Comparison of ENCODE assay signal across 18 cellular contexts in the genomic region with DNA sequence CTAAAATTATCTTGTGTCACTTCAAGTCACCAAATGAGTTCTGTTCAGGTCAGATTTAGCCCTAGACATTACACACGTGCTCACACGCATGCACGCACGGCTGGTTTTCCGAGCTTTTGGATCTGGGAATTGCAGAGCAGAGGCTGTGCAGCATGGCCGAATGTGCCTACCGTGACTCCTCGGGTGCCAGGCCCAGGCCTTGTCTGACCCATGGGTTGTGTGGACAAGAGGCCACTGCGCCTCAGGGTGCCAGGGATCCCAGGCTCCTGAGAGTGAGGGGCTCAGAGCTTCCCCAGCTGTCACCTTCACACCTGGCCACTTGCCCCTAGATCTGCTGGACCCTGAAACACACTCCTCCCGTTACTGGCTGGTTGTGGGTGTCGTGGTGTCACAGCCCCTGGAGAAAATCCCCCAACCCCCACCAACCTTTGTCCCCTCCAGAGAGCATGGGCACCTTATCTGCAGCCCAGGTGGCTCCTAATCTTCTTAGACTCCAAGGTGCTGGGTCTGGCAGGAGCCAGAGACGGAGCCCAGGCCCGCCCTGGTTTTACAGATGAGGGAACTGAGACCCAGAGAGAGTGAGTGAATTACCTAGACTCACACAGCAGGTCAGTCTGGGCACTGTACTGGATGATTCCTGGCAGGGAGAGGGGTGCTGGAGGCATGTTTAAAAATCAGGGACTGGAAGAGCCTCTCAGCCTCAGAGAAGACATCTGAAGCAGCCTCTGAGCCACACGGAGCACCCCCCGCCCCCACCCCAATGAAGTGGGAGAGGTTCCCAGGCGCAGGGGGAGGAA. TPM values are rescaled to one million over a fixed set of nuclear protein-coding genes. Genes with fewer than 3 reads are reported as not detected.
DNase-seq lines count a peak whose midpoint lies in the region; ATAC-seq, FAIRE-seq and TF ChIP-seq lines count a peak whose summit lies in the region.
"Had no signal": no experiment of that assay in that cellular context is flagged by ENCODE, and none has a peak within 500 bp of the region (broad histone marks: within the 10 kb centered on the region; RNA-seq: fewer than 3 reads in every experiment).

No MANE protein-coding gene starts in this region.

- peaks cover 0 to 8% (median 3%) of the 10 kb centered on the region in 4 donors for H3K4me1 Mint-ChIP-seq in naive thymus-derived CD8-positive, alpha-beta T cell
- H3K4me1 Mint-ChIP-seq in activated CD8-positive, alpha-beta T cell treated with anti-CD3 and anti-CD28 coated beads, Interleukin-2, amount 10 ng/mL, durations not matched to agents 7 days and 5 days (ENCODE audit: low read depth), result no peaks in the 10 kb centered on the region

- H3K9me3 ChIP-seq in DND-41 (ENCODE audit: insufficient read depth, low read length, severe bottlenecking) (no peaks in the 10 kb centered on the region), kidney (ENCODE audit: control insufficient read depth in 1 of 2, low read length in 2 of 2) (no peaks in the 10 kb centered on the region), skeletal muscle tissue (ENCODE audit: control insufficient read depth in 3 of 3, low read length in 3 of 3) (no peaks in the 10 kb centered on the region)
- H3K9me3 ChIP-seq: BLaER1 had no signal

- CTCF ChIA-PET in RWPE1 (lab: Yijun Ruan, JAX), result interaction anchor here (6.8 kb wide), 1 partner anchor 81 kb away, joined by 99 read pairs; no protein-coding TSS in a partner anchor
- CTCF ChIA-PET in activated CD8-positive, alpha-beta T cell treated with anti-CD3 and anti-CD28 coated beads, Interleukin-2, amount 10 ng/mL, durations not matched to agents 7 days and 5 days (lab: Charles Lee), result interaction anchor here (6.7 to 6.8 kb wide), 2 partner anchors 61 to 81 kb away, joined by 97 to 100 read pairs; no protein-coding TSS in a partner anchor

- TF ChIP-seq CTCF in DND-41 (IDR thresholded peaks at IDR 0.05; ENCODE audit: borderline replicate concordance, extremely low read depth, low read length, poor library complexity, severe bottlenecking) (no peak), RWPE1 (conservative IDR thresholded peaks at IDR 0.05; ENCODE audit: low read depth) (no peak), kidney (IDR thresholded peaks at IDR 0.05; ENCODE audit: borderline replicate concordance, extremely low read depth, insufficient read depth) (no peak)

- H3K9ac ChIP-seq in DND-41 (ENCODE audit: low read depth, low read length) (no peak overlapping the region), kidney (ENCODE audit: low read length in 2 of 2) (no peak overlapping the region), skeletal muscle tissue (ENCODE audit: low read depth in 1 of 3, low read length in 3 of 3) (peak overlapping the region in 2 of 3 donors; percentile 33 to 54)
- H3K9ac ChIP-seq: BLaER1 had no signal

- H4K20me1 ChIP-seq in DND-41 (ENCODE audit: insufficient read depth, low read length), result no peaks in the 10 kb centered on the region
- H4K20me1 ChIP-seq: BLaER1 had no signal

- intact Hi-C loops in kidney (cut with DNase I), result loop anchor here (5.0 to 10.0 kb wide), 2 partner anchors 83 to 176 kb away; no protein-coding TSS in a partner anchor

- no peak overlapping the region for H2AFZ ChIP-seq in DND-41 (ENCODE audit: low read depth, low read length)
- H2AFZ ChIP-seq: PC-9 had no signal

- H3K27ac ChIP-seq in DND-41 (ENCODE audit: low read length) (no peak overlapping the region), RWPE1 (peak overlapping the region; percentile 58), kidney (ENCODE audit: low read depth in 2 of 2, low read length in 2 of 2) (no peak overlapping the region), skeletal muscle tissue (ENCODE audit: low read depth, low read length) (no peak overlapping the region)
- H3K27ac ChIP-seq: BLaER1, PC-9 had no signal

- H3K79me2 ChIP-seq in DND-41 (ENCODE audit: insufficient read depth, low read length), result no peaks in the 10 kb centered on the region

- no peaks in the 10 kb centered on the region for H3K36me3 Mint-ChIP-seq in naive thymus-derived CD8-positive, alpha-beta T cell
- H3K36me3 Mint-ChIP-seq in activated CD8-positive, alpha-beta T cell treated with anti-CD3 and anti-CD28 coated beads, Interleukin-2, amount 10 ng/mL, durations not matched to agents 7 days and 5 days (ENCODE audit: low read depth), result no peaks in the 10 kb centered on the region

- H3K27me3 ChIP-seq in DND-41 (ENCODE audit: insufficient read depth, low read length, poor library complexity) (no peaks in the 10 kb centered on the region), skeletal muscle tissue (ENCODE audit: control insufficient read depth in 3 of 3, insufficient read depth in 3 of 3, low read length in 3 of 3) (no peaks in the 10 kb centered on the region)

- POLR2A ChIA-PET in RWPE1 (lab: Yijun Ruan, JAX; ENCODE audit: low non-redundant PET), result no interaction called here
- POLR2A ChIA-PET in naive thymus-derived CD8-positive, alpha-beta T cell (lab: Charles Lee), result no interaction called here
- POLR2A ChIA-PET in activated CD8-positive, alpha-beta T cell treated with anti-CD3 and anti-CD28 coated beads, Interleukin-2, amount 10 ng/mL, durations not matched to agents 7 days and 5 days (lab: Charles Lee), result no interaction called here

- ATAC-seq in DND-41 (ENCODE audit: insufficient read depth, low read depth), result no peak
- no peak for ATAC-seq in GM21360 (IDR thresholded peaks at IDR 0.05; ENCODE audit: unreplicated experiment)
- ATAC-seq in naive thymus-derived CD8-positive, alpha-beta T cell, result no peak
- ATAC-seq in activated CD8-positive, alpha-beta T cell treated with anti-CD3 and anti-CD28 coated beads, Interleukin-2, amount 10 ng/mL, durations not matched to agents 7 days and 5 days, result no peak
- ATAC-seq: activated CD4-positive, CD25-positive, alpha-beta regulatory T cell treated with anti-CD3 and anti-CD28 coated beads, Interleukin-2, amount 50 U/mL, for 24 hours had no signal

- no peak for FAIRE-seq in kidney (lab: Jason Lieb, UNC)

- H3K36me3 ChIP-seq in DND-41 (ENCODE audit: insufficient read depth, low read length), result no peaks in the 10 kb centered on the region
- H3K36me3 ChIP-seq in kidney (ENCODE audit: control insufficient read depth in 1 of 2, insufficient read depth in 2 of 2, low read length in 2 of 2), result no peaks in the 10 kb centered on the region
- H3K36me3 ChIP-seq in skeletal muscle tissue (ENCODE audit: control insufficient read depth in 3 of 3, insufficient read depth in 3 of 3, low read length in 3 of 3), result no peaks in the 10 kb centered on the region
- H3K36me3 ChIP-seq: BLaER1 had no signal

- H3K4me3 Mint-ChIP-seq in naive thymus-derived CD8-positive, alpha-beta T cell, result no peak overlapping the region
- H3K4me3 Mint-ChIP-seq in activated CD8-positive, alpha-beta T cell treated with anti-CD3 and anti-CD28 coated beads, Interleukin-2, amount 10 ng/mL, durations not matched to agents 7 days and 5 days, result no peak overlapping the region

- no peak overlapping the region for H3K4me2 ChIP-seq in DND-41 (ENCODE audit: insufficient read depth, low read length)
- H3K4me2 ChIP-seq: BLaER1, PC-9 had no signal

- DNase-seq in DND-41 (peak; percentile 3), RWPE1 (ENCODE audit: low spot score) (no peak), kidney (peak; percentile 52), putamen (ENCODE audit: low spot score) (no peak)
- no peak for DNase-seq in naive thymus-derived CD8-positive, alpha-beta T cell
- no peak for DNase-seq in activated CD8-positive, alpha-beta T cell treated with anti-CD3 and anti-CD28 coated beads, Interleukin-2, amount 10 ng/mL, durations not matched to agents 7 days and 5 days
- DNase-seq: cortex of kidney, H9, hippocampal formation, KBM-7, NCI-H1417 treated with DMSO at 0.1 percent for 48 hours, NCI-H446 treated with DMSO at 0.1 percent for 48 hours, PC-9 had no signal

- H3K4me3 ChIP-seq in DND-41 (ENCODE audit: low read depth in 1 of 2, low read length in 2 of 2) (no peak overlapping the region), kidney (ENCODE audit: low read length in 2 of 2) (no peak overlapping the region), skeletal muscle tissue (ENCODE audit: low read length in 3 of 3) (no peak overlapping the region)
- H3K4me3 ChIP-seq: BLaER1, lung, PC-9 had no signal

- peaks cover 2 to 14% (median 9%) of the 10 kb centered on the region in 5 donors for H3K27me3 Mint-ChIP-seq in naive thymus-derived CD8-positive, alpha-beta T cell
- peaks cover 5% of the 10 kb centered on the region for H3K27me3 Mint-ChIP-seq in activated CD8-positive, alpha-beta T cell treated with anti-CD3 and anti-CD28 coated beads, Interleukin-2, amount 10 ng/mL, durations not matched to agents 7 days and 5 days (ENCODE audit: low read depth)

- peak overlapping the region in 2 of 10 donors; percentile 22 to 65 for H3K27ac Mint-ChIP-seq in naive thymus-derived CD8-positive, alpha-beta T cell
- H3K27ac Mint-ChIP-seq in activated CD8-positive, alpha-beta T cell treated with anti-CD3 and anti-CD28 coated beads, Interleukin-2, amount 10 ng/mL, durations not matched to agents 7 days and 5 days, result no peak overlapping the region
- H3K27ac Mint-ChIP-seq: H9 had no signal

- H3K9me3 Mint-ChIP-seq in naive thymus-derived CD8-positive, alpha-beta T cell, result no peaks in the 10 kb centered on the region
- H3K9me3 Mint-ChIP-seq in activated CD8-positive, alpha-beta T cell treated with anti-CD3 and anti-CD28 coated beads, Interleukin-2, amount 10 ng/mL, durations not matched to agents 7 days and 5 days (ENCODE audit: insufficient read depth), result no peaks in the 10 kb centered on the region
- H3K9me3 Mint-ChIP-seq: H9 had no signal

- H3K4me1 ChIP-seq in DND-41 (ENCODE audit: insufficient read depth, low read length) (no peaks in the 10 kb centered on the region), kidney (ENCODE audit: control insufficient read depth in 1 of 2, insufficient read depth in 1 of 2, low read depth in 1 of 2, low read length in 2 of 2) (peaks cover 3 to 4% of the 10 kb centered on the region in 2 donors), skeletal muscle tissue (ENCODE audit: control insufficient read depth in 3 of 3, insufficient read depth in 3 of 3, low read length in 3 of 3) (peaks cover 20 to 38% (median 30%) of the 10 kb centered on the region in 3 donors)
- H3K4me1 ChIP-seq: BLaER1 had no signal

RNA-seq across cellular contexts. Expression of a gene that starts 56.8 kb away (rescaled TPM):
- total RNA-seq in kidney, result 11.2 TPM
- polyA plus RNA-seq in kidney (ENCODE audit: insufficient read depth, low read depth, low replicate concordance), result 18.6 TPM
- total RNA-seq in skeletal muscle tissue, result 8.4 TPM
- total RNA-seq in naive thymus-derived CD8-positive, alpha-beta T cell, result not detected
- not detected for polyA plus RNA-seq in naive thymus-derived CD8-positive, alpha-beta T cell
- under 1 TPM; 0.11 to 0.13 TPM for total RNA-seq in activated CD8-positive, alpha-beta T cell treated with anti-CD3 and anti-CD28 coated beads, Interleukin-2, amount 10 ng/mL, durations not matched to agents 7 days and 5 days
- total RNA-seq: PC-9 had no signal

Comparison
In these comparisons a context has a peak if more than half of its experiments do, and no peak if none do; other contexts are left out.
1. DNase-seq: peak in DND-41 (single experiment) and kidney (single experiment); none in RWPE1 (single experiment), putamen (single experiment), naive thymus-derived CD8-positive, alpha-beta T cell (0 of 10) and activated CD8-positive, alpha-beta T cell treated with anti-CD3 and anti-CD28 coated beads, Interleukin-2, amount 10 ng/mL, durations not matched to agents 7 days and 5 days (single experiment).
2. H3K9ac ChIP-seq: peak in skeletal muscle tissue (2 of 3); none in DND-41 (single experiment) and kidney (0 of 2).